Comparison of ENCODE assay signal across 7 cellular contexts in genomic region chr19:11881151-11881800, GRCh38. TPM values are rescaled to one million over a fixed set of nuclear protein-coding genes. Genes with fewer than 3 reads are reported as not detected.
DNase-seq lines count a peak whose midpoint lies in the region; ATAC-seq, FAIRE-seq and TF ChIP-seq lines count a peak whose summit lies in the region.

No MANE protein-coding gene starts in this region.

- no peak overlapping the region for H3K27ac ChIP-seq in VCaP

- peak; percentile 67 for FAIRE-seq in GM12892 (lab: Jason Lieb, UNC)

- in situ Hi-C loops in T47D (cut with HindIII; ENCODE audit: low pct_unique_long_range_greater_than_20kb, low sequenced_read_pairs) = no loop called here

- TF ChIP-seq POLR2A in GM12892 (IDR thresholded peaks at IDR 0.05; ENCODE audit: low read depth, low read length) = no peak

- TF ChIP-seq CTCF in VCaP (conservative IDR thresholded peaks at IDR 0.05) = peak; percentile 79

- peak; percentile 49 for DNase-seq in GM12892 (ENCODE audit: insufficient read length)
- DNase-seq in NCI-H2107 (lab: John Stamatoyannopoulos, UW) = peak; percentile 18
- peak; percentile 52 to 79 for DNase-seq in T47D (ENCODE audit: low read depth in 1 of 2, low spot score in 1 of 2)
- DNase-seq in islet precursor cell = peak; percentile 76
- DNase-seq in stimulated activated CD4-positive, alpha-beta T cell treated with anti-CD3 and anti-CD28 coated beads, Interleukin-2, amount 100 ng/mL, for 24 hours = peak; percentile 59

- no peak for ATAC-seq in GM19023 (IDR thresholded peaks at IDR 0.05; ENCODE audit: unreplicated experiment)

RNA-seq across cellular contexts. Expression of gene ZNF69, which starts 6.3 kb away (rescaled TPM):
- 2.2 TPM for polyA plus RNA-seq in GM12892 (2012; ENCODE audit: missing spikeins)

RNA-seq across cellular contexts. Expression of gene ZNF439, which starts 32.8 kb away (rescaled TPM):
- polyA plus RNA-seq in GM12892 (2012; ENCODE audit: missing spikeins) = 7.4 TPM

RNA-seq across cellular contexts. Expression of gene ZNF700, which starts 43.6 kb away (rescaled TPM):
- 14.2 TPM for polyA plus RNA-seq in GM12892 (2012; ENCODE audit: missing spikeins)

Comparison
In these comparisons a context has a peak if more than half of its experiments do, and no peak if none do; other contexts are left out.
1. DNase-seq: peak in every context shown above with its lines; median percentile 76 in islet precursor cell; 66 in T47D; 59 in stimulated activated CD4-positive, alpha-beta T cell treated with anti-CD3 and anti-CD28 coated beads, Interleukin-2, amount 100 ng/mL, for 24 hours; 49 in GM12892; 18 in NCI-H2107.